In the genomic region with DNA sequence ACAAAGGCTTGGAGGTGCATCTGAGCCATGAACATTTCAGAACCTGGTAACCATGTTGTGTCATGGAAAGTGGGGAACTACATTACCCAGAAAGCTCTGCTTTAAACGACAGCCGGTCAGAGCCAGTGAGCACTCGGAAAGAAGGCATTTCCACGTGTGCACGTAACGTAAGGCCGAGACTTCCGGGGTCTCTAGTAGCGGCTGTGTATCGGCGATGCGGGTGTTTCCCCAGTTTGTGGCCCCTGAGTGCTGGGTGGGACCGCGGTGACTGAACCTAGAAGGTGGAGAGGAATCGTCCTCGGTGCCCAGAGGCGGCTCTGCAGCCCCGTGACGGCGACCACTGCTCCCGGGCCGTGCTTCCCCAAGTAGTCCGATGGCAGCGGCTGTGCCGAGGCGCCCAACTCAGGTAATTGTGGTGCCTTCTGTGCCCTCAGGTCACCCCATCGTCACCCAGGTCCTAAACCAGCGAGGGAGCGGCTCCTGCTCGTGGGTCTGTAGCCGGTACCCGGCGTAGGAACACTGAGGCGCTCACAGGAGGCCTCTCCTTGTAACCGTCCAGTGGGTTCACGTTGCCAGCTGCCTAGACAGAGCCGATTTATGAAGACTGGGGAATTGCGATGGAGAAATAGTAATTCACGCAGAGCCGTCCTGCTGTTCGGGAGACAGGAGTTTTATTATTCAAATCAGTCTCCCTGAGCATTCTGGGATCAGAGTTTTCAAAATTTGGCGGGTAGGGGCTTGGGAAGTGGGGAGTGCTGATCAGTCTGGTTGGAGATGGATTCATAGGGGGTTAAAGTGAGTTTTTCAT, we compare ENCODE assay signal across 8 cellular contexts. TPM values are rescaled to one million over a fixed set of nuclear protein-coding genes. Genes with fewer than 3 reads are reported as not detected.
DNase-seq lines count a peak whose midpoint lies in the region; ATAC-seq lines count a peak whose summit lies in the region.
"Not testable (repeated sequence)": the region's sequence is repeated elsewhere in the genome, so short reads cannot be mapped to it uniquely, and the experiment has no call there.

A gene (plus strand): TSS at position 194 of the 808 bp plus-strand sequence. CDS start 180 bp downstream, at position 374.

- peak within 1 kb of the TSS; percentile 93 for H3K27ac Mint-ChIP-seq in activated T-helper 1 cell treated with anti-CD3 and anti-CD28 coated beads, Interleukin-12 subunit alpha, Interleukin-12 subunit beta, Interleukin-2, Interleukin-4 antibody, amounts not matched to agents 30 ng/mL and 10 ng/mL and 1 ng/mL, durations not matched to agents 14 hours and 24 hours and 36 hours
- H3K27ac Mint-ChIP-seq in naive thymus-derived CD8-positive, alpha-beta T cell, result peak within 1 kb of the TSS; percentile 90 to 98 (median 97)
- H3K27ac Mint-ChIP-seq in stimulated activated memory B cell treated with anti-CD40 and anti-IgM and Interleukin-4, amounts not matched to agents 10 μg/mL and 1 μg/mL and 100 μg/mL, for 72 hours, result peak within 1 kb of the TSS; percentile 97

- peak; percentile 84 for DNase-seq in DMS79 (lab: John Stamatoyannopoulos, UW)
- peak; percentile 55 for DNase-seq in KG1 (lab: John Stamatoyannopoulos, UW)
- DNase-seq in RPMI7951 (ENCODE audit: low read depth), result peak; percentile 86
- peak; percentile 72 for DNase-seq in activated T-helper 1 cell treated with anti-CD3 and anti-CD28 coated beads, Interleukin-12 subunit alpha, Interleukin-12 subunit beta, Interleukin-2, Interleukin-4 antibody, amounts not matched to agents 30 ng/mL and 10 ng/mL and 1 ng/mL, durations not matched to agents 14 hours and 24 hours and 36 hours (ENCODE audit: low spot score)
- peak; percentile 83 for DNase-seq in fibroblast of peridontal ligament (ENCODE audit: extremely low read depth)
- DNase-seq in naive thymus-derived CD8-positive, alpha-beta T cell, result peak; percentile 64 to 93 (median 85)

- peaks cover 48% of the 10 kb centered on the region for H3K36me3 Mint-ChIP-seq in activated T-helper 1 cell treated with anti-CD3 and anti-CD28 coated beads, Interleukin-12 subunit alpha, Interleukin-12 subunit beta, Interleukin-2, Interleukin-4 antibody, amounts not matched to agents 30 ng/mL and 10 ng/mL and 1 ng/mL, durations not matched to agents 14 hours and 24 hours and 36 hours (ENCODE audit: low read depth)
- peaks cover 11 to 31% (median 29%) of the 10 kb centered on the region in 3 donors for H3K36me3 Mint-ChIP-seq in naive thymus-derived CD8-positive, alpha-beta T cell
- H3K36me3 Mint-ChIP-seq in stimulated activated memory B cell treated with anti-CD40 and anti-IgM and Interleukin-4, amounts not matched to agents 10 μg/mL and 1 μg/mL and 100 μg/mL, for 72 hours, result peaks cover 28% of the 10 kb centered on the region

- peak; percentile 90 for ATAC-seq in GM21723 (IDR thresholded peaks at IDR 0.05; ENCODE audit: unreplicated experiment)
- peak; percentile 97 to 98 for ATAC-seq in naive thymus-derived CD8-positive, alpha-beta T cell
- peak; percentile 99 for ATAC-seq in stimulated activated memory B cell treated with anti-CD40 and anti-IgM and Interleukin-4, amounts not matched to agents 10 μg/mL and 1 μg/mL and 100 μg/mL, for 72 hours

- H3K27me3 Mint-ChIP-seq in activated T-helper 1 cell treated with anti-CD3 and anti-CD28 coated beads, Interleukin-12 subunit alpha, Interleukin-12 subunit beta, Interleukin-2, Interleukin-4 antibody, amounts not matched to agents 30 ng/mL and 10 ng/mL and 1 ng/mL, durations not matched to agents 14 hours and 24 hours and 36 hours (ENCODE audit: insufficient read depth); naive thymus-derived CD8-positive, alpha-beta T cell; stimulated activated memory B cell treated with anti-CD40 and anti-IgM and Interleukin-4, amounts not matched to agents 10 μg/mL and 1 μg/mL and 100 μg/mL, for 72 hours: not testable (repeated sequence)

- H3K4me3 Mint-ChIP-seq in activated T-helper 1 cell treated with anti-CD3 and anti-CD28 coated beads, Interleukin-12 subunit alpha, Interleukin-12 subunit beta, Interleukin-2, Interleukin-4 antibody, amounts not matched to agents 30 ng/mL and 10 ng/mL and 1 ng/mL, durations not matched to agents 14 hours and 24 hours and 36 hours, result peak within 1 kb of the TSS; percentile 92
- peak within 1 kb of the TSS; percentile 88 to 96 (median 95) for H3K4me3 Mint-ChIP-seq in naive thymus-derived CD8-positive, alpha-beta T cell
- peak within 1 kb of the TSS; percentile 97 for H3K4me3 Mint-ChIP-seq in stimulated activated memory B cell treated with anti-CD40 and anti-IgM and Interleukin-4, amounts not matched to agents 10 μg/mL and 1 μg/mL and 100 μg/mL, for 72 hours

- intact Hi-C loops in activated T-helper 1 cell treated with anti-CD3 and anti-CD28 coated beads, Interleukin-12 subunit alpha, Interleukin-12 subunit beta, Interleukin-2, Interleukin-4 antibody, amounts not matched to agents 30 ng/mL and 10 ng/mL and 1 ng/mL, durations not matched to agents 14 hours and 24 hours and 36 hours (cut with micrococcal nuclease), result loop anchor here (1.0 kb wide), 4 partner anchors 31 to 415 kb away; a partner anchor contains a TSS

- peaks cover 17% of the 10 kb centered on the region for H3K4me1 Mint-ChIP-seq in activated T-helper 1 cell treated with anti-CD3 and anti-CD28 coated beads, Interleukin-12 subunit alpha, Interleukin-12 subunit beta, Interleukin-2, Interleukin-4 antibody, amounts not matched to agents 30 ng/mL and 10 ng/mL and 1 ng/mL, durations not matched to agents 14 hours and 24 hours and 36 hours (ENCODE audit: low read depth)
- H3K4me1 Mint-ChIP-seq in naive thymus-derived CD8-positive, alpha-beta T cell, result peaks cover 18 to 39% (median 26%) of the 10 kb centered on the region in 4 donors
- peaks cover 28% of the 10 kb centered on the region for H3K4me1 Mint-ChIP-seq in stimulated activated memory B cell treated with anti-CD40 and anti-IgM and Interleukin-4, amounts not matched to agents 10 μg/mL and 1 μg/mL and 100 μg/mL, for 72 hours

- POLR2A ChIA-PET in naive thymus-derived CD8-positive, alpha-beta T cell (lab: Charles Lee), result interaction anchor here (0.8 to 2.0 kb wide), 11 partner anchors 31 to 499 kb away, joined by 3 to 13 read pairs (median 4); a partner anchor contains a TSS

- H3K9me3 Mint-ChIP-seq in activated T-helper 1 cell treated with anti-CD3 and anti-CD28 coated beads, Interleukin-12 subunit alpha, Interleukin-12 subunit beta, Interleukin-2, Interleukin-4 antibody, amounts not matched to agents 30 ng/mL and 10 ng/mL and 1 ng/mL, durations not matched to agents 14 hours and 24 hours and 36 hours, result peaks cover 20% of the 10 kb centered on the region
- H3K9me3 Mint-ChIP-seq in naive thymus-derived CD8-positive, alpha-beta T cell, result peaks cover 0 to 25% (median 11%) of the 10 kb centered on the region in 9 donors
- H3K9me3 Mint-ChIP-seq in stimulated activated memory B cell treated with anti-CD40 and anti-IgM and Interleukin-4, amounts not matched to agents 10 μg/mL and 1 μg/mL and 100 μg/mL, for 72 hours, result not testable (repeated sequence)

RNA-seq across cellular contexts. Expression of the gene that starts here (rescaled TPM):
- 10.6 and 11.4 TPM in 2 replicates for total RNA-seq in RPMI7951 (2014; rRNA removed; shearing (Covaris generic))
- 29.4 and 29.6 TPM in 2 replicates for total RNA-seq in activated T-helper 1 cell treated with anti-CD3 and anti-CD28 coated beads, Interleukin-12 subunit alpha, Interleukin-12 subunit beta, Interleukin-2, Interleukin-4 antibody, amounts not matched to agents 30 ng/mL and 10 ng/mL and 1 ng/mL, durations not matched to agents 14 hours and 24 hours and 36 hours
- 10 to 100 TPM; 61.9 to 69.2 TPM for total RNA-seq in naive thymus-derived CD8-positive, alpha-beta T cell
- 1 to 10 TPM; 1.3 to 7.4 (median 4.7) TPM for polyA plus RNA-seq in naive thymus-derived CD8-positive, alpha-beta T cell

Comparison
In these comparisons a context has a peak if more than half of its experiments do, and no peak if none do; other contexts are left out.
1. Peak in every context shown above with its lines: DNase-seq and ATAC-seq.